In the genomic region with DNA sequence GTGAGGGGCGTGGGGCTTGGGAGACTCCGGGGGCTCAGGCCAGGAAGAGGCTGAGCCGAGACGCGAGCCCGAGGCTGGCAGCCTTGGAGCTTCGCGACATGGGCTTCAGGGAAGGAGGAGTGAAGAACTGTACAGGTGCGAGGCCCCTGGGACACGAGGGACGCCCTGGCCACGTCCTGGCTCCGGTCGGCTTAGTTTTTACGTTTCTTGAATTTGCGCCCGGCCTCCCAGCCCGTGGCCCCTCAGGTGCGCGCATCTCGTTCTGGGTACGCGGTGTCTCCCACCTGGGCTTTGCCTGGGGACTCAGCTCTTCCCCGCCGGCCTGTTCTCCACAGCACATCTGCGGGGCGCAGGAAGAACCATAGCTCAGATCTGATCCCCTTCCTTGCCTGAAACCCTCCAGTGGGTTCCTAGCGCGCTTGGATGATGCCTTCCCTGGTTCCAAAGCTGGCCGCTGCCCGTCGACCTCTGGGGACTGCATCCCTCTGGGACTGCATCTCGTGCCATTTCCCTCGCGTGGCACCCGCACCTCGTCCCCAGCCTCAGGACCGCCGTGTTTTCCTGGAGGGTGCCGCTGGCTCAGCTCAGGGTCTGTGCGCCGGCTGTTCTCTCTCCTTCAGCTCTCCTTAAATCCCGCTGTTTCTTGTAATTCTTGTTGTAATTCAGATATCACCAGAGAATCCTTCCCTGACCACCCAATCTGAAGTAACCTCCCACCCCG, we compare ENCODE assay signal across 8 cellular contexts. TPM values are rescaled to one million over a fixed set of nuclear protein-coding genes. Genes with fewer than 3 reads are reported as not detected.
DNase-seq lines count a peak whose midpoint lies in the region; ATAC-seq and TF ChIP-seq lines count a peak whose summit lies in the region.

No MANE protein-coding gene starts in this region.

- peaks cover 5% of the 10 kb centered on the region for H3K36me3 Mint-ChIP-seq in osteocyte (ENCODE audit: unreplicated experiment)

- H3K4me1 Mint-ChIP-seq in osteocyte (ENCODE audit: unreplicated experiment): peaks cover 15% of the 10 kb centered on the region

- H3K36me3 ChIP-seq in DOHH2 (ENCODE audit: control insufficient read depth, low read length) (no peaks in the 10 kb centered on the region), RWPE2 (ENCODE audit: low read depth) (no peaks in the 10 kb centered on the region)

- peaks cover 27% of the 10 kb centered on the region for H3K27me3 Mint-ChIP-seq in osteocyte (ENCODE audit: unreplicated experiment)

- no peaks in the 10 kb centered on the region for H3K9me2 ChIP-seq in DOHH2 (replicated peaks; ENCODE audit: control insufficient read depth, low read length)

- H3K27ac ChIP-seq in DOHH2 (ENCODE audit: low read depth, low read length): no peak overlapping the region
- no peak overlapping the region for H3K27ac ChIP-seq in RWPE2 (ENCODE audit: poor library complexity, severe bottlenecking)

- DNase-seq in RWPE2 (ENCODE audit: low spot score) (no peak), fibroblast of mammary gland (ENCODE audit: low read depth) (no peak), osteocyte (ENCODE audit: extremely low spot score, unreplicated experiment) (no peak), activated gamma-delta T cell treated with Interleukin-2 at 50 U/mL for 16 hours (no peak)
- DNase-seq in activated effector memory CD4-positive, alpha-beta T cell treated with anti-CD3 and anti-CD28 coated beads, Interleukin-2, amount 50 U/mL, for 16 hours: no peak

- H3K4me1 ChIP-seq in DOHH2 (ENCODE audit: control insufficient read depth, low read length): peaks cover 17% of the 10 kb centered on the region
- peaks cover 2% of the 10 kb centered on the region for H3K4me1 ChIP-seq in RWPE2 (ENCODE audit: insufficient read depth, poor library complexity, severe bottlenecking)

- no peaks in the 10 kb centered on the region for H3F3A ChIP-seq in DOHH2 (ENCODE audit: control insufficient read depth, insufficient read depth)

- H3K4me2 ChIP-seq in DOHH2 (ENCODE audit: low read length): peak overlapping the region; percentile 87

- H3K27me3 ChIP-seq in DOHH2 (ENCODE audit: control insufficient read depth, low read length) (0 out of 2 replicates have a peak, but pooled peaks cover 6% of the 10 kb centered on the region), RWPE2 (ENCODE audit: insufficient read depth, poor library complexity, severe bottlenecking) (no peaks in the 10 kb centered on the region)

- H3K27ac Mint-ChIP-seq in osteocyte (ENCODE audit: unreplicated experiment): no peak overlapping the region

- no peaks in the 10 kb centered on the region for H4K20me1 ChIP-seq in DOHH2 (ENCODE audit: control insufficient read depth, insufficient read depth, low read depth, low read length)

- H3K9me3 Mint-ChIP-seq in osteocyte (ENCODE audit: unreplicated experiment): peaks cover 10% of the 10 kb centered on the region

- H3K9me3 ChIP-seq in DOHH2 (ENCODE audit: control insufficient read depth, insufficient read depth, low read length) (peaks cover 5% of the 10 kb centered on the region), RWPE2 (ENCODE audit: severe bottlenecking) (no peaks in the 10 kb centered on the region)

- H3K79me2 ChIP-seq in DOHH2 (ENCODE audit: control insufficient read depth, low read length): peaks cover 16% of the 10 kb centered on the region

- peak overlapping the region; percentile 98 for H3K4me3 Mint-ChIP-seq in osteocyte (ENCODE audit: unreplicated experiment)

- TF ChIP-seq CTCF in DOHH2 (IDR thresholded peaks at IDR 0.05; ENCODE audit: low read depth, low read length, poor library complexity, severe bottlenecking): no peak
- no peak for TF ChIP-seq CTCF in RWPE2 (IDR thresholded peaks at IDR 0.05; ENCODE audit: poor library complexity, severe bottlenecking)
- TF ChIP-seq CTCF in fibroblast of mammary gland (conservative IDR thresholded peaks at IDR 0.05; ENCODE audit: control insufficient read depth, insufficient read depth, low read depth, low read length): no peak
- no peak for TF ChIP-seq CTCF in osteocyte (IDR thresholded peaks at IDR 0.05)

- ATAC-seq in GM21723 (IDR thresholded peaks at IDR 0.05; ENCODE audit: unreplicated experiment) (peak; percentile 7), RWPE2 (ENCODE audit: low read depth) (peak; percentile 15; the same call in 2 of the 3 replicates), HG02970 (IDR thresholded peaks at IDR 0.05; ENCODE audit: low FRiP score, unreplicated experiment) (no peak)

- H3K4me3 ChIP-seq in DOHH2 (ENCODE audit: low read length) (peak overlapping the region; percentile 79), RWPE2 (ENCODE audit: severe bottlenecking) (peak overlapping the region; percentile 76), fibroblast of mammary gland (ENCODE audit: control insufficient read depth, low read depth, low read length) (peak overlapping the region; percentile 75)

RNA-seq across cellular contexts. Expression of a gene that starts 0.6 kb away (rescaled TPM):
- 13.1 and 13.9 TPM in 2 replicates for total RNA-seq in osteocyte

RNA-seq across cellular contexts. Expression of a gene that starts 49.7 kb away (rescaled TPM):
- total RNA-seq in osteocyte: 16.9 and 17.6 TPM in 2 replicates
